8 cellular contexts compared by ENCODE assay signal in genomic region chr9:127224178-127224882, GRCh38. TPM values are rescaled to one million over a fixed set of nuclear protein-coding genes. Genes with fewer than 3 reads are reported as not detected.
DNase-seq lines count a peak whose midpoint lies in the region; ATAC-seq and TF ChIP-seq lines count a peak whose summit lies in the region.

No MANE protein-coding gene starts in this region.

- intact Hi-C loops in ascending aorta (cut with DNase I), result loop anchor here (1.0 to 10.0 kb wide), 6 partner anchors 34 to 350 kb away; partner anchors contain the start of gene SLC2A8
- intact Hi-C loops in right cardiac atrium (cut with DNase I), result loop anchor here in 2 of 4 donors (5.0 to 10.0 kb wide), 3 partner anchors 60 to 180 kb away; no protein-coding TSS in a partner anchor

- TF ChIP-seq CTCF in GM12864 (IDR thresholded peaks at IDR 0.05; ENCODE audit: low read depth, low read length, missing control alignments), result no peak
- peak; percentile 23 to 49 (median 31) for TF ChIP-seq CTCF in ascending aorta (IDR thresholded peaks at IDR 0.05)

- peak; percentile 37 for ATAC-seq in HG02623 (IDR thresholded peaks at IDR 0.05; ENCODE audit: unreplicated experiment)
- peak; percentile 77 for ATAC-seq in T-helper 17 cell
- peak; percentile 92 for ATAC-seq in right cardiac atrium

- DNase-seq in GM12864 (ENCODE audit: low read depth), result peak; percentile 77
- DNase-seq in NCI-H1417 treated with DMSO at 0.1 percent for 48 hours (lab: John Stamatoyannopoulos, UW), result peak; percentile 83
- peak; percentile 82 to 86 (median 82) for DNase-seq in T-helper 17 cell
- DNase-seq in ascending aorta (ENCODE audit: low spot score in 2 of 2), result peak; percentile 69 to 96
- peak; percentile 93 to 98 (median 96) for DNase-seq in right cardiac atrium
- DNase-seq in pulmonary artery endothelial cell (ENCODE audit: low read depth, low spot score), result peak; percentile 47

- peaks cover 29% of the 10 kb centered on the region for H3K4me1 Mint-ChIP-seq in T-helper 17 cell

- H3K27me3 ChIP-seq in ascending aorta (no peaks in the 10 kb centered on the region), right cardiac atrium (ENCODE audit: control insufficient read depth, insufficient read depth) (no peaks in the 10 kb centered on the region)

- 2% methylated on average over 56 of the region's 56 CpGs for WGBS in right cardiac atrium
- under 1% methylated on average over 56 of the region's 56 CpGs for WGBS in urinary bladder

- peak overlapping the region; percentile 90 for H3K27ac Mint-ChIP-seq in T-helper 17 cell

- peaks cover 11% of the 10 kb centered on the region for H3K27me3 Mint-ChIP-seq in T-helper 17 cell

- peak overlapping the region; percentile 94 for H3K4me3 Mint-ChIP-seq in T-helper 17 cell

- H3K27ac ChIP-seq in ascending aorta, result peak overlapping the region; percentile 90 to 91
- H3K27ac ChIP-seq in right cardiac atrium (ENCODE audit: low read length), result peak overlapping the region; percentile 89
- H3K27ac ChIP-seq in urinary bladder (ENCODE audit: low read depth), result peak overlapping the region; percentile 55

- H3K36me3 ChIP-seq in ascending aorta (no peaks in the 10 kb centered on the region), urinary bladder (ENCODE audit: insufficient read depth) (no peaks in the 10 kb centered on the region)

- no peaks in the 10 kb centered on the region for H3K9me3 ChIP-seq in T-helper 17 cell (ENCODE audit: control insufficient read depth, low read length, poor library complexity, severe bottlenecking)
- H3K9me3 ChIP-seq in ascending aorta, result no peaks in the 10 kb centered on the region
- H3K9me3 ChIP-seq in right cardiac atrium (ENCODE audit: control insufficient read depth, low read length), result no peaks in the 10 kb centered on the region

- H3K4me1 ChIP-seq in ascending aorta (peaks cover 2 to 7% of the 10 kb centered on the region in 2 donors), right cardiac atrium (ENCODE audit: control insufficient read depth, insufficient read depth, low read length) (no peaks in the 10 kb centered on the region), urinary bladder (ENCODE audit: insufficient read depth) (no peaks in the 10 kb centered on the region)

- peaks cover 2% of the 10 kb centered on the region for H3K36me3 Mint-ChIP-seq in T-helper 17 cell (ENCODE audit: low read depth)

- peak overlapping the region; percentile 54 for H3K4me3 ChIP-seq in GM12864 (ENCODE audit: low read depth, low read length)
- H3K4me3 ChIP-seq in ascending aorta, result peak overlapping the region; percentile 59 to 99
- peak overlapping the region; percentile 86 for H3K4me3 ChIP-seq in right cardiac atrium (ENCODE audit: low read length)
- H3K4me3 ChIP-seq in urinary bladder (ENCODE audit: low read depth, low read length), result peak overlapping the region; percentile 73

RNA-seq across cellular contexts. Expression of gene GARNL3, which starts 40.2 kb away (rescaled TPM):
- total RNA-seq in T-helper 17 cell (1 to 10 TPM; 2.0 to 2.5 TPM), ascending aorta (162 TPM), right cardiac atrium (10 to 100 TPM; 14.1 to 24.2 (median 17.3) TPM), pulmonary artery endothelial cell (3.1 and 4.4 TPM in 2 replicates), urinary bladder (58.0 TPM)
- polyA plus RNA-seq in right cardiac atrium (9.1 TPM), urinary bladder (22.0 TPM)

Comparison
In these comparisons a context has a peak if more than half of its experiments do, and no peak if none do; other contexts are left out.
1. Peak in every context shown above with its lines: DNase-seq, ATAC-seq, H3K4me3 ChIP-seq and H3K27ac ChIP-seq.
2. ATAC-seq: peak in every context shown above with its lines; median percentile 92 in right cardiac atrium; 77 in T-helper 17 cell; 37 in HG02623.